8 cellular contexts compared by ENCODE assay signal in genomic region chr2:231399853-231400667, GRCh38. TPM values are rescaled to one million over a fixed set of nuclear protein-coding genes. Genes with fewer than 3 reads are reported as not detected.
A peak's percentile ranks its signal among the peaks of the same experiment; 100 is the strongest.
DNase-seq lines count a peak whose midpoint lies in the region; ATAC-seq, FAIRE-seq and TF ChIP-seq lines count a peak whose summit lies in the region.

No MANE protein-coding gene starts in this region.

- H3K9me3 ChIP-seq in ascending aorta (no peaks in the 10 kb centered on the region), testis (no peaks in the 10 kb centered on the region)

- H3K27me3 ChIP-seq in ascending aorta, result no peaks in the 10 kb centered on the region
- H3K27me3 ChIP-seq in testis, result no peaks in the 10 kb centered on the region

- no peak overlapping the region for H3K4me3 ChIP-seq in ascending aorta
- no peak overlapping the region for H3K4me3 ChIP-seq in testis

- TF ChIP-seq POLR2A in testis (IDR thresholded peaks at IDR 0.05), result no peak

- H3K27ac ChIP-seq in ascending aorta, result peak overlapping the region; percentile 74 to 78
- H3K27ac ChIP-seq in testis, result peak overlapping the region; percentile 64 to 72

- H3K4me1 ChIP-seq in ascending aorta, result peaks cover 12 to 14% of the 10 kb centered on the region in 2 donors
- peaks cover 29% of the 10 kb centered on the region for H3K4me1 ChIP-seq in testis

- DNase-seq in HTR-8/SVneo (ENCODE audit: insufficient read length, low spot score), result peak; percentile 47
- DNase-seq in ascending aorta (ENCODE audit: low spot score in 2 of 2), result peak in 1 of 2 donors; percentile 69
- peak; percentile 65 for DNase-seq in kidney tubule cell (ENCODE audit: low spot score)
- peak; percentile 76 for DNase-seq in testis
- no peak for DNase-seq in NCI-H1694 (lab: John Stamatoyannopoulos, UW)
- DNase-seq in cerebellum (ENCODE audit: low spot score), result no peak
- DNase-seq in GM19240 (ENCODE audit: insufficient read length, low spot score), result no peak

- 31 to 50% methylated on average over 11 of the region's 12 CpGs for WGBS in testis, 2 donors

- peak; percentile 72 for FAIRE-seq in HTR-8/SVneo (lab: Jason Lieb, UNC)

- ATAC-seq in HG03469 (IDR thresholded peaks at IDR 0.05; ENCODE audit: unreplicated experiment), result no peak

- H3K36me3 ChIP-seq in ascending aorta, result no peaks in the 10 kb centered on the region
- no peaks in the 10 kb centered on the region for H3K36me3 ChIP-seq in testis (ENCODE audit: low read depth, missing control alignments)

- peak in 1 of 3 experiments; percentile 18 for TF ChIP-seq CTCF in ascending aorta (IDR thresholded peaks at IDR 0.05)
- no peak for TF ChIP-seq CTCF in testis (IDR thresholded peaks at IDR 0.05)

- intact Hi-C loops in ascending aorta (cut with DNase I) (no loop called here), testis (cut with DNase I; ENCODE audit: low total_unique reads) (no loop called here)

RNA-seq across cellular contexts. Expression of gene B3GNT7, which starts 4.5 kb away (rescaled TPM):
- total RNA-seq in ascending aorta, result 0.64 TPM
- total RNA-seq in testis, result 1 to 10 TPM; 3.3 to 5.0 TPM
- 2.6 TPM for polyA plus RNA-seq in testis (ENCODE audit: insufficient read depth, low read depth, low replicate concordance)
- total RNA-seq in cerebellum, result 1.2 TPM

Comparison
In these comparisons a context has a peak if more than half of its experiments do, and no peak if none do; other contexts are left out.
1. DNase-seq: peak in HTR-8/SVneo (single experiment), kidney tubule cell (single experiment) and testis (single experiment); none in NCI-H1694 (single experiment), cerebellum (single experiment) and GM19240 (single experiment).